Comparison of ENCODE assay signal across 11 cellular contexts in the genomic region with DNA sequence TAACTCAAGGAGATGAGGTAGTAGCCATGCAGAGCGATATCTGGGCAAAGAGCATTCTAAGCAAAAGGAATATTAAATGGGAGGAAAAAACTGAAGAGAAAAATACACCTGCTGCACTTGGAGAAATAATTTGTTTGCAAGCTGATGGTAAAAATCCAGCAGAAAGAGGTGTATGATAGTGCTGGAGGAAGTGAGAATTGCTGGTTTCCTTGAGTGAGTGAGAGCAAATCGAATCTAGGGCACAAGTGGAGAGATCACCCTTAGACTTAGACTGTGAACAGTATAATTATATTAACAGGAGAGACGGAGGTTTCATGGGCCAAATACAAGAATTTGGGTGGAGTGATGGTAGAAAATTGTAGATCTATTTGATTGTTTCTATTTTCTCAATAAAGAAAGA. TPM values are rescaled to one million over a fixed set of nuclear protein-coding genes. Genes with fewer than 3 reads are reported as not detected.
"Had no signal": no experiment of that assay in that cellular context is flagged by ENCODE, and none has a peak within 500 bp of the region (broad histone marks: within the 10 kb centered on the region; RNA-seq: fewer than 3 reads in every experiment).

No MANE protein-coding gene starts in this region.

- H3K27me3 Mint-ChIP-seq: IgD-negative memory B cell had no signal

- H3K9me3 ChIP-seq: HAP-1 had no signal

- H3K36me3 ChIP-seq: HAP-1 had no signal

- H3K27ac Mint-ChIP-seq: HFFc6, IgD-negative memory B cell had no signal

- H3K4me3 Mint-ChIP-seq: HFFc6, IgD-negative memory B cell had no signal

- H3K4me3 ChIP-seq: GM23248, HAP-1 had no signal

- H3K27ac ChIP-seq: GM23248, KMS-11 had no signal

- H3K4me1 ChIP-seq: HAP-1 had no signal

- ATAC-seq: HCT116 had no signal

- H3K9me3 Mint-ChIP-seq: HFFc6, IgD-negative memory B cell had no signal

- DNase-seq: GM23248, GOT3, H7, HFFc6, KBM-7 had no signal

RNA-seq across cellular contexts. Expression of gene CR1, which starts 2.7 kb away (rescaled TPM):
- total RNA-seq: GM23248, H4, HFFc6, HT-29 had no signal
- polyA plus RNA-seq: GM23248 had no signal

RNA-seq across cellular contexts. Expression of gene CR2, which starts 39.1 kb away (rescaled TPM):
- total RNA-seq: GM23248, HFFc6, HT-29 had no signal
- polyA plus RNA-seq: GM23248 had no signal
